Comparison of ENCODE assay signal across 9 cellular contexts in genomic region chr4:185504098-185505047, GRCh38. TPM values are rescaled to one million over a fixed set of nuclear protein-coding genes. Genes with fewer than 3 reads are reported as not detected.
DNase-seq lines count a peak whose midpoint lies in the region; ATAC-seq and TF ChIP-seq lines count a peak whose summit lies in the region.
"Had no signal": no experiment of that assay in that cellular context is flagged by ENCODE, and none has a peak within 500 bp of the region (broad histone marks: within the 10 kb centered on the region; RNA-seq: fewer than 3 reads in every experiment).

No MANE protein-coding gene starts in this region.

- TF ChIP-seq RAD21 in liver (IDR thresholded peaks at IDR 0.05), result peak in 1 of 2 donors; percentile 37

- H3K4me1 ChIP-seq in liver (ENCODE audit: control insufficient read depth in 4 of 4, insufficient read depth in 4 of 4, low read length in 3 of 4), result peaks cover 0 to 12% (median 6%) of the 10 kb centered on the region in 4 donors
- H3K4me1 ChIP-seq in thoracic aorta (ENCODE audit: control insufficient read depth in 1 of 2, low read depth in 2 of 2), result peaks cover 0 to 7% of the 10 kb centered on the region in 2 donors

- peak overlapping the region; percentile 51 for H3K4me3 ChIP-seq in brain microvascular endothelial cell (ENCODE audit: low read depth, low read length)
- peak overlapping the region in 2 of 3 donors; percentile 30 to 57 for H3K4me3 ChIP-seq in liver (ENCODE audit: low read depth in 1 of 3, low read length in 3 of 3)
- peak overlapping the region; percentile 11 for H3K4me3 ChIP-seq in thoracic aorta

- H3K9ac ChIP-seq in liver (ENCODE audit: low read depth in 1 of 2, low read length in 2 of 2), result peak overlapping the region in 1 of 2 donors; percentile 73

- 42% methylated on average over 21 of the region's 21 CpGs for WGBS in liver

- H3K27me3 ChIP-seq in brain microvascular endothelial cell (replicated peaks) (no peaks in the 10 kb centered on the region), liver (ENCODE audit: control insufficient read depth in 4 of 4, insufficient read depth in 4 of 4, low read length in 3 of 4) (no peaks in the 10 kb centered on the region), thoracic aorta (replicated peaks; ENCODE audit: insufficient read depth) (no peaks in the 10 kb centered on the region)

- H3K9me3 ChIP-seq in liver (ENCODE audit: control insufficient read depth in 4 of 4, low read length in 3 of 4), result peaks cover 0 to 4% (median 0%) of the 10 kb centered on the region in 4 donors
- H3K9me3 ChIP-seq in thoracic aorta, result no peaks in the 10 kb centered on the region

- DNase-seq in HK-2 (ENCODE audit: unreplicated experiment) (peak; percentile 51), brain microvascular endothelial cell (peak; percentile 75), thoracic aorta (ENCODE audit: low spot score) (peak; percentile 28), NCI-H1417 treated with DMSO at 0.1 percent for 48 hours (lab: John Stamatoyannopoulos, UW) (no peak), DMS153 (lab: John Stamatoyannopoulos, UW) (no peak), GM19240 (ENCODE audit: insufficient read length, low spot score) (no peak)
- DNase-seq in activated T-cell treated with anti-CD3 and anti-CD28 coated beads, Interleukin-2, amount 50 U/mL, for 1 hour, result no peak
- DNase-seq: activated CD4-positive, alpha-beta T cell treated with anti-CD3 and anti-CD28 coated beads, Interleukin-2, amount 10 ng/mL, durations not matched to agents 7 days and 5 days had no signal

- no peaks in the 10 kb centered on the region for H3K36me3 ChIP-seq in brain microvascular endothelial cell (replicated peaks)
- H3K36me3 ChIP-seq in liver (ENCODE audit: control insufficient read depth in 4 of 4, insufficient read depth in 3 of 4, low read depth in 1 of 4, low read length in 3 of 4), result no peaks in the 10 kb centered on the region
- peaks cover 35% of the 10 kb centered on the region for H3K36me3 ChIP-seq in thoracic aorta

- in situ Hi-C loops in brain microvascular endothelial cell (cut with HindIII; ENCODE audit: low pct_ligation_motif_present, low sequenced_read_pairs), result no loop called here

- TF ChIP-seq CTCF in brain microvascular endothelial cell (IDR thresholded peaks at IDR 0.05; ENCODE audit: low read depth, low read length, missing control alignments) (no peak), liver (IDR thresholded peaks at IDR 0.05; ENCODE audit: low read depth, low read length, missing input control) (no peak), thoracic aorta (IDR thresholded peaks at IDR 0.05) (no peak)

- peak overlapping the region; percentile 62 for H3K27ac ChIP-seq in brain microvascular endothelial cell
- H3K27ac ChIP-seq in liver (ENCODE audit: low read depth in 1 of 2, low read length in 2 of 2), result peak overlapping the region; percentile 50 to 79
- H3K27ac ChIP-seq in thoracic aorta, result peak overlapping the region; percentile 63 to 81

- ATAC-seq in thoracic aorta (ENCODE audit: insufficient number of reproducible peaks, low FRiP score, low read depth), result peak; percentile 79

TF ChIP-seq in liver, 16 proteins besides CTCF, POLR2A, EP300 and RAD21:
- TF ChIP-seq ZBTB33 (IDR thresholded peaks at IDR 0.05) (peak; percentile 80), FOXA2 (IDR thresholded peaks at IDR 0.05) (no peak), FOXA1 (IDR thresholded peaks at IDR 0.05) (peak; percentile 20), JUND (IDR thresholded peaks at IDR 0.05) (peak; percentile 66 to 78), SP1 (IDR thresholded peaks at IDR 0.05) (peak; percentile 90), TAF1 (conservative IDR thresholded peaks at IDR 0.05) (no peak), RXRA (IDR thresholded peaks at IDR 0.05) (peak; percentile 79 to 93), REST (IDR thresholded peaks at IDR 0.05) (peak; percentile 55), EGR1 (IDR thresholded peaks at IDR 0.05; ENCODE audit: low read depth in 2 of 2) (no peak), HNF4G (IDR thresholded peaks at IDR 0.05) (peak; percentile 39), YY1 (IDR thresholded peaks at IDR 0.05) (peak; percentile 95), ATF3 (IDR thresholded peaks at IDR 0.05) (peak; percentile 95), HNF4A (conservative IDR thresholded peaks at IDR 0.05) (peak; percentile 80 to 90), MAX (IDR thresholded peaks at IDR 0.05) (peak; percentile 38), NR2F2 (IDR thresholded peaks at IDR 0.05) (peak; percentile 78), GABPA (IDR thresholded peaks at IDR 0.05 in 1 of 2, conservative IDR thresholded peaks at IDR 0.05 in 1 of 2) (no peak)

RNA-seq across cellular contexts. Expression of gene PDLIM3, which starts 30.9 kb away (rescaled TPM):
- 1 to 10 TPM in 1 of 2 donors, under 1 TPM in 1; 0.98 to 8.8 TPM for total RNA-seq in liver
- 1 to 10 TPM in 1 of 2 donors, under 1 TPM in 1; 0.58 to 5.7 TPM for polyA plus RNA-seq in liver
- 1,000 to 10,000 TPM in 1 of 2 donors, 100 to 1,000 TPM in 1; 835 to 1,176 TPM for total RNA-seq in thoracic aorta
- total RNA-seq: activated CD4-positive, alpha-beta T cell treated with anti-CD3 and anti-CD28 coated beads, Interleukin-2, amount 10 ng/mL, durations not matched to agents 7 days and 5 days had no signal

RNA-seq across cellular contexts. Expression of gene CCDC110, which starts 32.8 kb away (rescaled TPM):
- total RNA-seq in liver, result 1 to 10 TPM in 1 of 2 donors, not detected in 1; 1.5 TPM
- polyA plus RNA-seq in liver, result under 1 TPM; 0.45 to 0.60 TPM
- 1 to 10 TPM in 1 of 2 donors, under 1 TPM in 1; 0.35 to 6.2 TPM for total RNA-seq in thoracic aorta
- total RNA-seq: activated CD4-positive, alpha-beta T cell treated with anti-CD3 and anti-CD28 coated beads, Interleukin-2, amount 10 ng/mL, durations not matched to agents 7 days and 5 days had no signal

Comparison
In these comparisons a context has a peak if more than half of its experiments do, and no peak if none do; other contexts are left out.
1. DNase-seq: peak in HK-2 (single experiment), brain microvascular endothelial cell (single experiment) and thoracic aorta (single experiment); none in activated T-cell treated with anti-CD3 and anti-CD28 coated beads, Interleukin-2, amount 50 U/mL, for 1 hour (single experiment), NCI-H1417 treated with DMSO at 0.1 percent for 48 hours (single experiment), DMS153 (single experiment) and GM19240 (single experiment).
2. RNA of gene PDLIM3, which starts 30.9 kb away (total RNA-seq): 835 to 1,176 TPM in thoracic aorta; 0.98 to 8.8 TPM in liver; every median in the first group is over 10 times any median in the second.
3. Peak in every context shown above with its lines, with median percentiles within 50 percentile points of each other: H3K27ac ChIP-seq and H3K4me3 ChIP-seq.